In the genomic region with DNA sequence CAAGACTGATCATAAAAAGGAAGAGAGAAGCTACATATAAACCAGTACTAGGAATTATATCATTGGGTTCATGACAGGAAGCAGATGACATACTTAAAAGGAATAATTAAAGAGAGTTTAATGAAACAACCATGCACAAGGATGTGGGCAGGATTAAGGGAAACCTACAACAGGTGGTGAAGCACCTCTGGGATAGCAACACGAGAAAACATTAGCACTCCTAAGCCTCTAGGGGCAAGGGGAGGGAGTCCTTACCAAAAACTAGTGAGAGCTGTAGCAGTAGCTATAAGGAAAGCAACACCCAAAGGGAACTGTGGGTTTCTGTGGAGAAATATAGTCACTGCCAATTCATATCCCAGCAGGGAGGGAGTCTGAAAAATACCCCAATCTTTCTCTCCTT, we compare ENCODE assay signal across 1 cellular context.
TF ChIP-seq lines count a peak whose summit lies in the region.

No MANE protein-coding gene starts in this region.

TF ChIP-seq in GM12878, 131 proteins besides CTCF, POLR2A, EP300 and RAD21:
- TF ChIP-seq, protein P1, sequence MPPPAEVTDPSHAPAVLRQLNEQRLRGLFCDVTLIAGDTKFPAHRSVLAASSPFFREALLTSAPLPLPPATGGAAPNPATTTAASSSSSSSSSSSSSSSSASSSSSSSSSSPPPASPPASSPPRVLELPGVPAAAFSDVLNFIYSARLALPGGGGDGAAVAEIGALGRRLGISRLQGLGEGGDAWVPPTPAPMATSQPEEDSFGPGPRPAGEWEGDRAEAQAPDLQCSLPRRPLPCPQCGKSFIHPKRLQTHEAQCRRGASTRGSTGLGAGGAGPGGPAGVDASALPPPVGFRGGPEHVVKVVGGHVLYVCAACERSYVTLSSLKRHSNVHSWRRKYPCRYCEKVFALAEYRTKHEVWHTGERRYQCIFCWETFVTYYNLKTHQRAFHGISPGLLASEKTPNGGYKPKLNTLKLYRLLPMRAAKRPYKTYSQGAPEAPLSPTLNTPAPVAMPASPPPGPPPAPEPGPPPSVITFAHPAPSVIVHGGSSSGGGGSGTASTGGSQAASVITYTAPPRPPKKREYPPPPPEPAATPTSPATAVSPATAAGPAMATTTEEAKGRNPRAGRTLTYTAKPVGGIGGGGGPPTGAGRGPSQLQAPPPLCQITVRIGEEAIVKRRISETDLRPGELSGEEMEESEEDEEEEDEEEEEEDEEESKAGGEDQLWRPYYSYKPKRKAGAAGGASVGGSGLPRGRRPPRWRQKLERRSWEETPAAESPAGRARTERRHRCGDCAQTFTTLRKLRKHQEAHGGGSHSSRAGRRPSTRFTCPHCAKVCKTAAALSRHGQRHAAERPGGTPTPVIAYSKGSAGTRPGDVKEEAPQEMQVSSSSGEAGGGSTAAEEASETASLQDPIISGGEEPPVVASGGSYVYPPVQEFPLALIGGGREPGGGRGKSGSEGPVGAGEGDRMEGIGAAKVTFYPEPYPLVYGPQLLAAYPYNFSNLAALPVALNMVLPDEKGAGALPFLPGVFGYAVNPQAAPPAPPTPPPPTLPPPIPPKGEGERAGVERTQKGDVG (CRISPR knock-in tag; IDR thresholded peaks at IDR 0.05) = no peak
